In the genomic region with DNA sequence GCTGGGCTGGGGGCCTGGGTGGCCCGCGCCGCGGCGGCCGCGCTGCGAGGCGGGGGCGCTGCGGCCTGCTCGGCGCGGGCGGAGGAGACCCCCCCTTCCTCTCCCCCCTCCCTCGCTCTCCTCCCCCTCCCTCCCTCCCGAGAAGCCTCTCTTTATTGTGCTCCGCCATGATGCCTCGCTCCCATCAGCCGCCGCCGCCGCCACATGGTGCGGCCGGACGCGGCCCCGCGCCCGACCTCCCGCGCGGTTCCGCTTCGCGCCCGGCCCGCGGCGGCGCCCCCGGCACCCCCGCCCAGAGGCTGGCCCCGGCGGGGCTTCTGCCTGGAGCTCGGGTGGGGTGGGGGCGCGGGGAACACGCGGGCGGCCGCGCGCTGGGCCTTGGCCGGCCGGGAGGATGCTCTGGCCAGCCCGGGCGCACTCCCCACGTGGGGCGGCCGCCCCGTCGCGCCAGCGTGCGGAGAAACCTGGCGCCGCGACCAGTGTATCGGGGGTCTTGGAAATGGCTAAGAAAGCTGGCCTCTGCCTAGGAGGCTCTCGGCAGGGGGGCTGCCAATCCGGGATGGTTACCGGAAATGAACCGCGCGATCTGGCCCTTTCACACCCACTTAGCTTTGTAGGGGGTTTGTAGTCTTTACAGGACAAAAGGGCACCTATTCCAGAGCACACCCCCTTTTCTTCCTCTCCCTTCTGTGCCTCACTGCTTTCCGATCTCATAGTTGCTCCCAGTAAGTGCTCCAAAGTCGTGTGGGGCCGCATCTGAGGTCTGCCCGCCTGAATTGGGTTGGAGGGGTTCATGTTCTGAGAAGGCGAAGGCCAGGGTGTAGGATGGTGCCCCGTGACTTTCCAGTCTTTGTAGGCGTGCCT, we compare ENCODE assay signal across 1 cellular context.
TF ChIP-seq lines count a peak whose summit lies in the region.

No MANE protein-coding gene starts in this region.

TF ChIP-seq in K562, 482 proteins besides CTCF, POLR2A, EP300 and RAD21 (continued from another document and continues in another):
- TF ChIP-seq CTCFL (IDR thresholded peaks at IDR 0.05; ENCODE audit: borderline replicate concordance, insufficient read depth, low read depth, low read length, poor library complexity, severe bottlenecking) (no peak), ZBTB17 (CRISPR knock-in tag; IDR thresholded peaks at IDR 0.05) (peak; percentile 50; the same call in 1 of the 2 replicates), MTA2 (IDR thresholded peaks at IDR 0.05; ENCODE audit: low read depth) (no peak), MAZ (CRISPR knock-in tag; conservative IDR thresholded peaks at IDR 0.05 in 1 of 2, IDR thresholded peaks at IDR 0.05 in 1 of 2) (0 out of 4 replicates have a peak, but pooled peaks of 1 of the 2 experiments have one; percentile 41), ZFP30 (CRISPR knock-in tag; IDR thresholded peaks at IDR 0.05; ENCODE audit: borderline replicate concordance) (no peak), NCOA6 (IDR thresholded peaks at IDR 0.05) (no peak), HDAC8 (tag; IDR thresholded peaks at IDR 0.05) (0 out of 2 replicates have a peak, but pooled peaks have one; percentile 33), ETV1 (tag; conservative IDR thresholded peaks at IDR 0.05; ENCODE audit: low read depth) (peak; percentile 32; the same call in 1 of the 2 replicates), STAT5A (IDR thresholded peaks at IDR 0.05; ENCODE audit: borderline replicate concordance, low read length) (no peak), BRD4 (IDR thresholded peaks at IDR 0.05) (no peak), ZC3H4 (CRISPR knock-in tag; IDR thresholded peaks at IDR 0.05; ENCODE audit: borderline replicate concordance) (0 out of 2 replicates have a peak, but pooled peaks have one; percentile 61), E2F8 (IDR thresholded peaks at IDR 0.05; ENCODE audit: low read depth, partially characterized antibody) (no peak), BRCA1 (IDR thresholded peaks at IDR 0.05) (no peak), BRCA1 (CRISPR knock-in tag; IDR thresholded peaks at IDR 0.05) (0 out of 2 replicates have a peak, but pooled peaks have one; percentile 80), ZNF740 (CRISPR knock-in tag; IDR thresholded peaks at IDR 0.05) (no peak), ZNF740 (tag; IDR thresholded peaks at IDR 0.05) (0 out of 4 replicates have a peak, but pooled peaks of 1 of the 2 experiments have one; percentile 28), ZNF3 (CRISPR knock-in tag; IDR thresholded peaks at IDR 0.05) (no peak), HBP1 (CRISPR knock-in tag; IDR thresholded peaks at IDR 0.05) (no peak), XRCC4 (IDR thresholded peaks at IDR 0.05; ENCODE audit: extremely low read depth, insufficient read depth, insufficient read length) (no peak), ZNF165 (CRISPR knock-in tag; IDR thresholded peaks at IDR 0.05; ENCODE audit: borderline replicate concordance) (no peak), ZNF507 (tag; conservative IDR thresholded peaks at IDR 0.05) (no peak), CBFB (CRISPR knock-in tag; IDR thresholded peaks at IDR 0.05) (peak; percentile 79; the same call in 1 of the 2 replicates), ZNF316 (IDR thresholded peaks at IDR 0.05) (no peak), ZNF143 (CRISPR knock-in tag; IDR thresholded peaks at IDR 0.05) (no peak), ZNF263 (CRISPR knock-in tag; IDR thresholded peaks at IDR 0.05; ENCODE audit: borderline replicate concordance) (0 out of 2 replicates have a peak, but pooled peaks have one; percentile 42), PTTG1 (tag; IDR thresholded peaks at IDR 0.05; ENCODE audit: low read depth) (no peak), SMAD2 (IDR thresholded peaks at IDR 0.05; ENCODE audit: low read depth, low read length) (no peak), OTX1 (CRISPR knock-in tag; IDR thresholded peaks at IDR 0.05) (0 out of 2 replicates have a peak, but pooled peaks have one; percentile 40), TCF7 (IDR thresholded peaks at IDR 0.05; ENCODE audit: borderline replicate concordance) (no peak), ZBTB1 (CRISPR knock-in tag; IDR thresholded peaks at IDR 0.05; ENCODE audit: borderline replicate concordance, low read depth) (no peak), PYGO2 (tag; IDR thresholded peaks at IDR 0.05) (no peak), RCOR1 (IDR thresholded peaks at IDR 0.05; ENCODE audit: borderline replicate concordance in 1 of 2, low read depth in 2 of 2, low read length in 2 of 2) (no peak), GTF2A2 (tag; IDR thresholded peaks at IDR 0.05) (no peak), ELF1 (tag; IDR thresholded peaks at IDR 0.05) (no peak), POLR2B (IDR thresholded peaks at IDR 0.05; ENCODE audit: low read depth, partially characterized antibody) (peak; percentile 41), ZNF23 (CRISPR knock-in tag; IDR thresholded peaks at IDR 0.05) (no peak), ETV5 (CRISPR knock-in tag; IDR thresholded peaks at IDR 0.05; ENCODE audit: low read depth) (peak; percentile 57; the same call in 1 of the 2 replicates), FOXJ3 (CRISPR knock-in tag; IDR thresholded peaks at IDR 0.05) (no peak), KDM4B (IDR thresholded peaks at IDR 0.05; ENCODE audit: borderline replicate concordance in 2 of 2, low read depth in 1 of 2) (0 out of 4 replicates have a peak, but pooled peaks of 1 of the 2 experiments have one; percentile 12), ZNF184 (CRISPR knock-in tag; IDR thresholded peaks at IDR 0.05) (no peak), GATA2 (CRISPR knock-in tag; IDR thresholded peaks at IDR 0.05) (no peak), CHD1 (IDR thresholded peaks at IDR 0.05; ENCODE audit: low read length) (peak; percentile 99), SIX5 (IDR thresholded peaks at IDR 0.05; ENCODE audit: borderline replicate concordance in 1 of 2, insufficient read depth in 1 of 2, low read depth in 1 of 2, low read length in 2 of 2) (no peak), ZNF431 (CRISPR knock-in tag; IDR thresholded peaks at IDR 0.05) (peak; percentile 68; the same call in 1 of the 2 replicates), ATF4 (CRISPR knock-in tag; IDR thresholded peaks at IDR 0.05) (no peak), YBX1 (IDR thresholded peaks at IDR 0.05) (no peak), KLF6 (CRISPR knock-in tag; IDR thresholded peaks at IDR 0.05; ENCODE audit: borderline replicate concordance) (no peak), RFX1 (IDR thresholded peaks at IDR 0.05) (no peak), ATF1 (CRISPR knock-in tag; IDR thresholded peaks at IDR 0.05) (no peak), ATF1 (tag; IDR thresholded peaks at IDR 0.05) (0 out of 2 replicates have a peak, but pooled peaks have one; percentile 22), TAF1 (IDR thresholded peaks at IDR 0.05; ENCODE audit: control insufficient read depth, extremely low read depth, insufficient read depth, low read length, severe bottlenecking) (no peak), MIER1 (IDR thresholded peaks at IDR 0.05; ENCODE audit: low read depth) (no peak; the same call in 1 of the 2 replicates), SNRNP70 (optimal IDR thresholded peaks at IDR 0.05; ENCODE audit: low read depth, low read length) (no peak), JUNB (CRISPR knock-in tag; conservative IDR thresholded peaks at IDR 0.05) (no peak)
- TF ChIP-seq, protein P1, sequence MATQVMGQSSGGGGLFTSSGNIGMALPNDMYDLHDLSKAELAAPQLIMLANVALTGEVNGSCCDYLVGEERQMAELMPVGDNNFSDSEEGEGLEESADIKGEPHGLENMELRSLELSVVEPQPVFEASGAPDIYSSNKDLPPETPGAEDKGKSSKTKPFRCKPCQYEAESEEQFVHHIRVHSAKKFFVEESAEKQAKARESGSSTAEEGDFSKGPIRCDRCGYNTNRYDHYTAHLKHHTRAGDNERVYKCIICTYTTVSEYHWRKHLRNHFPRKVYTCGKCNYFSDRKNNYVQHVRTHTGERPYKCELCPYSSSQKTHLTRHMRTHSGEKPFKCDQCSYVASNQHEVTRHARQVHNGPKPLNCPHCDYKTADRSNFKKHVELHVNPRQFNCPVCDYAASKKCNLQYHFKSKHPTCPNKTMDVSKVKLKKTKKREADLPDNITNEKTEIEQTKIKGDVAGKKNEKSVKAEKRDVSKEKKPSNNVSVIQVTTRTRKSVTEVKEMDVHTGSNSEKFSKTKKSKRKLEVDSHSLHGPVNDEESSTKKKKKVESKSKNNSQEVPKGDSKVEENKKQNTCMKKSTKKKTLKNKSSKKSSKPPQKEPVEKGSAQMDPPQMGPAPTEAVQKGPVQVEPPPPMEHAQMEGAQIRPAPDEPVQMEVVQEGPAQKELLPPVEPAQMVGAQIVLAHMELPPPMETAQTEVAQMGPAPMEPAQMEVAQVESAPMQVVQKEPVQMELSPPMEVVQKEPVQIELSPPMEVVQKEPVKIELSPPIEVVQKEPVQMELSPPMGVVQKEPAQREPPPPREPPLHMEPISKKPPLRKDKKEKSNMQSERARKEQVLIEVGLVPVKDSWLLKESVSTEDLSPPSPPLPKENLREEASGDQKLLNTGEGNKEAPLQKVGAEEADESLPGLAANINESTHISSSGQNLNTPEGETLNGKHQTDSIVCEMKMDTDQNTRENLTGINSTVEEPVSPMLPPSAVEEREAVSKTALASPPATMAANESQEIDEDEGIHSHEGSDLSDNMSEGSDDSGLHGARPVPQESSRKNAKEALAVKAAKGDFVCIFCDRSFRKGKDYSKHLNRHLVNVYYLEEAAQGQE (CRISPR knock-in tag; IDR thresholded peaks at IDR 0.05; ENCODE audit: low read depth) = 0 out of 2 replicates have a peak, but pooled peaks have one; percentile 18
- TF ChIP-seq, protein P2, sequence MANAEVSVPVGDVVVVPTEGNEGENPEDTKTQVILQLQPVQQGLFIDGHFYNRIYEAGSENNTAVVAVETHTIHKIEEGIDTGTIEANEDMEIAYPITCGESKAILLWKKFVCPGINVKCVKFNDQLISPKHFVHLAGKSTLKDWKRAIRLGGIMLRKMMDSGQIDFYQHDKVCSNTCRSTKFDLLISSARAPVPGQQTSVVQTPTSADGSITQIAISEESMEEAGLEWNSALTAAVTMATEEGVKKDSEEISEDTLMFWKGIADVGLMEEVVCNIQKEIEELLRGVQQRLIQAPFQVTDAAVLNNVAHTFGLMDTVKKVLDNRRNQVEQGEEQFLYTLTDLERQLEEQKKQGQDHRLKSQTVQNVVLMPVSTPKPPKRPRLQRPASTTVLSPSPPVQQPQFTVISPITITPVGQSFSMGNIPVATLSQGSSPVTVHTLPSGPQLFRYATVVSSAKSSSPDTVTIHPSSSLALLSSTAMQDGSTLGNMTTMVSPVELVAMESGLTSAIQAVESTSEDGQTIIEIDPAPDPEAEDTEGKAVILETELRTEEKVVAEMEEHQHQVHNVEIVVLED (CRISPR knock-in tag; IDR thresholded peaks at IDR 0.05) = no peak
